Comparison of ENCODE assay signal across 1 cellular context in the genomic region with DNA sequence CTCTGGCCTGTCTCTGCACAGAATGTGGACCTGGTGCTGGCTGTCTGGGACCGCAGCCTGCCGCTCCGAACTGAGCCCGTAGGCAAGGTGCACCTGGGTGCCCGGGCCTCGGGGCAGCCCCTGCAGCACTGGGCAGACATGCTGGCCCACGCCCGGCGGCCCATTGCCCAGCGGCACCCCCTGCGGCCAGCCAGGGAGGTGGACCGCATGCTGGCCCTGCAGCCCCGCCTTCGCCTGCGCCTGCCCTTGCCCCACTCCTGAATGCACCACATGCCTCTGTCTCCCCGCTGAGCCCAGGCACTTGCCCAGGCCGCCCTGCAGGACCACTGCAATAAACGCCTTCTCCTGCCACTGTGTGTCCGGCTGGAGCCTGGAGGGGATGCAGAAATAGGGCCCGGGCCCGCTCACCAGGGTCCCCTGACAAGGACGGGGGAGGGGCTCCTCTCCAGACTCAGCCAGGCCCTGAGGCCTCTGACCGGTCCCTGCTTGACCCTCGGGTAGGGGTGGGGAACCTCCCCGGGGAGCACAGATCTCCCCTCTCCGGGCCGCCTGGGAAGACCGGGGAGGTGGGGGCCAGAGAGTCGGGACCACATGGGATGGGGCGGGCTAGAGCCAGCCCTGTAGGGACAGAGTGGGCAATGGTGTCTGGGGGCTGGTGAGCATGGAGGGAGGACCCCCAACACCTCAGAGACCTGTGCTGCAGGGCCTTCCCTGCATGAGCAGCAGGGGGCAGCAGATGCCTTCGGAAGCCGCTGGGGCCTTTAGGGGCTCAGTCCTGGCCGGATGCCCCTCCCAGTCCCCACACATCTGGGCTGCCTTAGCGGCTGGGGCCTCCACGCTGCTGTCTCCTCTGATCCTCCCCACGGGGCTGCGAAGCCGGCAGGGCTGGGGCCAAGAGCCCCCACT.
TF ChIP-seq lines count a peak whose summit lies in the region.

No MANE protein-coding gene starts in this region.

TF ChIP-seq in K562, 482 proteins besides CTCF, POLR2A, EP300 and RAD21:
- peak; percentile 25 to 36; a peak in 1 of 4 replicates for TF ChIP-seq MAZ (CRISPR knock-in tag; conservative IDR thresholded peaks at IDR 0.05 in 1 of 2, IDR thresholded peaks at IDR 0.05 in 1 of 2)
- TF ChIP-seq, protein P1, sequence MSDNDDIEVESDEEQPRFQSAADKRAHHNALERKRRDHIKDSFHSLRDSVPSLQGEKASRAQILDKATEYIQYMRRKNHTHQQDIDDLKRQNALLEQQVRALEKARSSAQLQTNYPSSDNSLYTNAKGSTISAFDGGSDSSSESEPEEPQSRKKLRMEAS (CRISPR knock-in tag; IDR thresholded peaks at IDR 0.05): peak; percentile 22; the same call in 1 of the 2 replicates
- no peak for TF ChIP-seq SRSF3 (IDR thresholded peaks at IDR 0.05; ENCODE audit: insufficient read depth, low read length)
- TF ChIP-seq, protein P2, sequence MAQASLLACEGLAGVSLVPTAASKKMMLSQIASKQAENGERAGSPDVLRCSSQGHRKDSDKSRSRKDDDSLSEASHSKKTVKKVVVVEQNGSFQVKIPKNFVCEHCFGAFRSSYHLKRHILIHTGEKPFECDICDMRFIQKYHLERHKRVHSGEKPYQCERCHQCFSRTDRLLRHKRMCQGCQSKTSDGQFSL (CRISPR knock-in tag; IDR thresholded peaks at IDR 0.05): 0 out of 2 replicates have a peak, but pooled peaks have one; percentile 58
- TF ChIP-seq, protein P2 (tag; IDR thresholded peaks at IDR 0.05): no peak
- 0 out of 2 replicates have a peak, but pooled peaks have one; percentile 43 for TF ChIP-seq RB1 (IDR thresholded peaks at IDR 0.05; ENCODE audit: low read depth)
- TF ChIP-seq MEF2A (IDR thresholded peaks at IDR 0.05; ENCODE audit: control insufficient read depth, low read depth, low read length): no peak
- 0 out of 2 replicates have a peak, but pooled peaks have one; percentile 50 for TF ChIP-seq ETV5 (CRISPR knock-in tag; IDR thresholded peaks at IDR 0.05; ENCODE audit: low read depth)
- peak; percentile 70 for TF ChIP-seq ZBTB7A (IDR thresholded peaks at IDR 0.05; ENCODE audit: borderline replicate concordance, control insufficient read depth, low read depth, low read length)
- TF ChIP-seq ZNF140 (CRISPR knock-in tag; IDR thresholded peaks at IDR 0.05): no peak
- TF ChIP-seq, protein P3, sequence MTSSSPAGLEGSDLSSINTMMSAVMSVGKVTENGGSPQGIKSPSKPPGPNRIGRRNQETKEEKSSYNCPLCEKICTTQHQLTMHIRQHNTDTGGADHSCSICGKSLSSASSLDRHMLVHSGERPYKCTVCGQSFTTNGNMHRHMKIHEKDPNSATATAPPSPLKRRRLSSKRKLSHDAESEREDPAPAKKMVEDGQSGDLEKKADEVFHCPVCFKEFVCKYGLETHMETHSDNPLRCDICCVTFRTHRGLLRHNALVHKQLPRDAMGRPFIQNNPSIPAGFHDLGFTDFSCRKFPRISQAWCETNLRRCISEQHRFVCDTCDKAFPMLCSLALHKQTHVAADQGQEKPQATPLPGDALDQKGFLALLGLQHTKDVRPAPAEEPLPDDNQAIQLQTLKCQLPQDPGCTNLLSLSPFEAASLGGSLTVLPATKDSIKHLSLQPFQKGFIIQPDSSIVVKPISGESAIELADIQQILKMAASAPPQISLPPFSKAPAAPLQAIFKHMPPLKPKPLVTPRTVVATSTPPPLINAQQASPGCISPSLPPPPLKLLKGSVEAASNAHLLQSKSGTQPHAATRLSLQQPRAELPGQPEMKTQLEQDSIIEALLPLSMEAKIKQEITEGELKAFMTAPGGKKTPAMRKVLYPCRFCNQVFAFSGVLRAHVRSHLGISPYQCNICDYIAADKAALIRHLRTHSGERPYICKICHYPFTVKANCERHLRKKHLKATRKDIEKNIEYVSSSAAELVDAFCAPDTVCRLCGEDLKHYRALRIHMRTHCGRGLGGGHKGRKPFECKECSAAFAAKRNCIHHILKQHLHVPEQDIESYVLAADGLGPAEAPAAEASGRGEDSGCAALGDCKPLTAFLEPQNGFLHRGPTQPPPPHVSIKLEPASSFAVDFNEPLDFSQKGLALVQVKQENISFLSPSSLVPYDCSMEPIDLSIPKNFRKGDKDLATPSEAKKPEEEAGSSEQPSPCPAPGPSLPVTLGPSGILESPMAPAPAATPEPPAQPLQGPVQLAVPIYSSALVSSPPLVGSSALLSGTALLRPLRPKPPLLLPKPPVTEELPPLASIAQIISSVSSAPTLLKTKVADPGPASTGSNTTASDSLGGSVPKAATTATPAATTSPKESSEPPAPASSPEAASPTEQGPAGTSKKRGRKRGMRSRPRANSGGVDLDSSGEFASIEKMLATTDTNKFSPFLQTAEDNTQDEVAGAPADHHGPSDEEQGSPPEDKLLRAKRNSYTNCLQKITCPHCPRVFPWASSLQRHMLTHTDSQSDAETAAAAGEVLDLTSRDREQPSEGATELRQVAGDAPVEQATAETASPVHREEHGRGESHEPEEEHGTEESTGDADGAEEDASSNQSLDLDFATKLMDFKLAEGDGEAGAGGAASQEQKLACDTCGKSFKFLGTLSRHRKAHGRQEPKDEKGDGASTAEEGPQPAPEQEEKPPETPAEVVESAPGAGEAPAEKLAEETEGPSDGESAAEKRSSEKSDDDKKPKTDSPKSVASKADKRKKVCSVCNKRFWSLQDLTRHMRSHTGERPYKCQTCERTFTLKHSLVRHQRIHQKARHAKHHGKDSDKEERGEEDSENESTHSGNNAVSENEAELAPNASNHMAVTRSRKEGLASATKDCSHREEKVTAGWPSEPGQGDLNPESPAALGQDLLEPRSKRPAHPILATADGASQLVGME (CRISPR knock-in tag; IDR thresholded peaks at IDR 0.05): no peak
- TF ChIP-seq SMC3 (conservative IDR thresholded peaks at IDR 0.05; ENCODE audit: insufficient read depth, low read depth, low read length): peak; percentile 95
- TF ChIP-seq, protein P4, sequence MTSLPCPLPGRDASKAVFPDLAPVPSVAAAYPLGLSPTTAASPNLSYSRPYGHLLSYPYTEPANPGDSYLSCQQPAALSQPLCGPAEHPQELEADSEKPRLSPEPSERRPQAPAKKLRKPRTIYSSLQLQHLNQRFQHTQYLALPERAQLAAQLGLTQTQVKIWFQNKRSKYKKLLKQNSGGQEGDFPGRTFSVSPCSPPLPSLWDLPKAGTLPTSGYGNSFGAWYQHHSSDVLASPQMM (CRISPR knock-in tag; IDR thresholded peaks at IDR 0.05): no peak
- TF ChIP-seq, protein P5, sequence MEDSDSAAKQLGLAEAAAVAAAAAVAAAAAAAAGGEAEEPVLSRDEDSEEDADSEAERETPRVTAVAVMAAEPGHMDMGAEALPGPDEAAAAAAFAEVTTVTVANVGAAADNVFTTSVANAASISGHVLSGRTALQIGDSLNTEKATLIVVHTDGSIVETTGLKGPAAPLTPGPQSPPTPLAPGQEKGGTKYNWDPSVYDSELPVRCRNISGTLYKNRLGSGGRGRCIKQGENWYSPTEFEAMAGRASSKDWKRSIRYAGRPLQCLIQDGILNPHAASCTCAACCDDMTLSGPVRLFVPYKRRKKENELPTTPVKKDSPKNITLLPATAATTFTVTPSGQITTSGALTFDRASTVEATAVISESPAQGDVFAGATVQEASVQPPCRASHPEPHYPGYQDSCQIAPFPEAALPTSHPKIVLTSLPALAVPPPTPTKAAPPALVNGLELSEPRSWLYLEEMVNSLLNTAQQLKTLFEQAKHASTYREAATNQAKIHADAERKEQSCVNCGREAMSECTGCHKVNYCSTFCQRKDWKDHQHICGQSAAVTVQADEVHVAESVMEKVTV (CRISPR knock-in tag; IDR thresholded peaks at IDR 0.05): peak; percentile 65
- TF ChIP-seq, protein P6, sequence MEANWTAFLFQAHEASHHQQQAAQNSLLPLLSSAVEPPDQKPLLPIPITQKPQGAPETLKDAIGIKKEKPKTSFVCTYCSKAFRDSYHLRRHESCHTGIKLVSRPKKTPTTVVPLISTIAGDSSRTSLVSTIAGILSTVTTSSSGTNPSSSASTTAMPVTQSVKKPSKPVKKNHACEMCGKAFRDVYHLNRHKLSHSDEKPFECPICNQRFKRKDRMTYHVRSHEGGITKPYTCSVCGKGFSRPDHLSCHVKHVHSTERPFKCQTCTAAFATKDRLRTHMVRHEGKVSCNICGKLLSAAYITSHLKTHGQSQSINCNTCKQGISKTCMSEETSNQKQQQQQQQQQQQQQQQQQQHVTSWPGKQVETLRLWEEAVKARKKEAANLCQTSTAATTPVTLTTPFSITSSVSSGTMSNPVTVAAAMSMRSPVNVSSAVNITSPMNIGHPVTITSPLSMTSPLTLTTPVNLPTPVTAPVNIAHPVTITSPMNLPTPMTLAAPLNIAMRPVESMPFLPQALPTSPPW (CRISPR knock-in tag; IDR thresholded peaks at IDR 0.05): peak; percentile 53
- TF ChIP-seq, protein P7, sequence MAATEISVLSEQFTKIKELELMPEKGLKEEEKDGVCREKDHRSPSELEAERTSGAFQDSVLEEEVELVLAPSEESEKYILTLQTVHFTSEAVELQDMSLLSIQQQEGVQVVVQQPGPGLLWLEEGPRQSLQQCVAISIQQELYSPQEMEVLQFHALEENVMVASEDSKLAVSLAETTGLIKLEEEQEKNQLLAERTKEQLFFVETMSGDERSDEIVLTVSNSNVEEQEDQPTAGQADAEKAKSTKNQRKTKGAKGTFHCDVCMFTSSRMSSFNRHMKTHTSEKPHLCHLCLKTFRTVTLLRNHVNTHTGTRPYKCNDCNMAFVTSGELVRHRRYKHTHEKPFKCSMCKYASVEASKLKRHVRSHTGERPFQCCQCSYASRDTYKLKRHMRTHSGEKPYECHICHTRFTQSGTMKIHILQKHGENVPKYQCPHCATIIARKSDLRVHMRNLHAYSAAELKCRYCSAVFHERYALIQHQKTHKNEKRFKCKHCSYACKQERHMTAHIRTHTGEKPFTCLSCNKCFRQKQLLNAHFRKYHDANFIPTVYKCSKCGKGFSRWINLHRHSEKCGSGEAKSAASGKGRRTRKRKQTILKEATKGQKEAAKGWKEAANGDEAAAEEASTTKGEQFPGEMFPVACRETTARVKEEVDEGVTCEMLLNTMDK (IDR thresholded peaks at IDR 0.05; ENCODE audit: borderline replicate concordance, insufficient read depth, low read depth, low read length, poor library complexity, severe bottlenecking): no peak
- TF ChIP-seq ARID2 (IDR thresholded peaks at IDR 0.05): peak; percentile 64; the same call in 1 of the 2 replicates
- peak; percentile 76 for TF ChIP-seq CC2D1A (IDR thresholded peaks at IDR 0.05)
- peak; percentile 29 for TF ChIP-seq PCBP1 (IDR thresholded peaks at IDR 0.05; ENCODE audit: low read depth, low read length, poor library complexity, severe bottlenecking)
- peak; percentile 88; the same call in 1 of the 2 replicates for TF ChIP-seq STAG1 (CRISPR knock-in tag; IDR thresholded peaks at IDR 0.05; ENCODE audit: borderline replicate concordance)
TF ChIP-seq in K562: peak in this region for 13.
